Comparison of ENCODE assay signal across 21 cellular contexts in genomic region chr1:65276197-65276884, GRCh38. TPM values are rescaled to one million over a fixed set of nuclear protein-coding genes. Genes with fewer than 3 reads are reported as not detected.
DNase-seq lines count a peak whose midpoint lies in the region; ATAC-seq, FAIRE-seq and TF ChIP-seq lines count a peak whose summit lies in the region.
"Had no signal": no experiment of that assay in that cellular context is flagged by ENCODE, and none has a peak within 500 bp of the region (broad histone marks: within the 10 kb centered on the region; RNA-seq: fewer than 3 reads in every experiment).

No MANE protein-coding gene starts in this region.

- H3K27ac Mint-ChIP-seq in mesothelial cell of epicardium = peak overlapping the region; percentile 15
- H3K27ac Mint-ChIP-seq: CD4-positive, CD25-positive, alpha-beta regulatory T cell had no signal

- TF ChIP-seq CTCF in cardiac muscle cell (IDR thresholded peaks at IDR 0.05; ENCODE audit: low read depth, low read length) (no peak), K562 (IDR thresholded peaks at IDR 0.05 in 2 of 3, conservative IDR thresholded peaks at IDR 0.05 in 1 of 3; ENCODE audit: insufficient read depth in 2 of 3, low read depth in 1 of 3, low read length in 3 of 3) (no peak), mesothelial cell of epicardium (IDR thresholded peaks at IDR 0.05; ENCODE audit: unreplicated experiment) (no peak), vagina (IDR thresholded peaks at IDR 0.05) (no peak), prostate gland (IDR thresholded peaks at IDR 0.05) (no peak)

- WGBS in K562 (ENCODE audit: insufficient coverage, low coverage, missing lambda C conversion rate) = 13% methylated on average over 1 of the region's 1 CpG
- WGBS in prostate gland = 65% methylated on average over 1 of the region's 1 CpG

- peak overlapping the region; percentile 42 to 61; a peak in 3 of 4 replicates for H3K9ac ChIP-seq in K562 (ENCODE audit: insufficient read depth in 1 of 2, low read depth in 2 of 2, low read length in 2 of 2)

- DNase-seq in cardiac muscle cell (ENCODE audit: low read depth in 1 of 2, low spot score in 1 of 2) (no peak), left ventricle myocardium superior (no peak), K562 (ENCODE audit: extremely low read depth in 1 of 4, low spot score in 3 of 4) (no peak), mesothelial cell of epicardium (ENCODE audit: low spot score in 2 of 2, unreplicated experiment in 2 of 2) (no peak), T-helper 9 cell (no peak), vagina (ENCODE audit: extremely low spot score in 2 of 2) (no peak), prostate gland (ENCODE audit: low spot score) (no peak)
- DNase-seq: BE2C; CD4-positive, CD25-positive, alpha-beta regulatory T cell; DMS153; GDM1; H9; KBM-7; NCI-H1105 treated with DMSO at 0.1 percent for 48 hours; NCI-H1694; NCI-H2081 treated with DMSO at 0.1 percent for 48 hours; NCI-H510A treated with DMSO at 0.1 percent for 48 hours; NCI-H774; SJCRH30 had no signal

- H3K27me3 ChIP-seq in cardiac muscle cell (no peaks in the 10 kb centered on the region), K562 (ENCODE audit: control insufficient read depth in 2 of 2, insufficient read depth in 2 of 2, low read length in 2 of 2) (no peaks in the 10 kb centered on the region), vagina (no peaks in the 10 kb centered on the region), prostate gland (replicated peaks; ENCODE audit: insufficient read depth) (no peaks in the 10 kb centered on the region)
- H3K27me3 ChIP-seq: BE2C, SJCRH30 had no signal

- H3K9me3 ChIP-seq in cardiac muscle cell (ENCODE audit: low read depth) (no peaks in the 10 kb centered on the region), K562 (replicated peaks; ENCODE audit: control insufficient read depth, insufficient read depth, low read depth, low read length) (no peaks in the 10 kb centered on the region), vagina (no peaks in the 10 kb centered on the region), prostate gland (no peaks in the 10 kb centered on the region)
- H3K9me3 ChIP-seq: BE2C, SJCRH30 had no signal

- H3K4me1 ChIP-seq in cardiac muscle cell (ENCODE audit: low read depth) = peaks cover 55% of the 10 kb centered on the region
- H3K4me1 ChIP-seq in K562 (replicated peaks in 1 of 2; ENCODE audit: control insufficient read depth in 2 of 2, insufficient read depth in 2 of 2, low read length in 2 of 2) = peaks cover 12 to 48% of the 10 kb centered on the region in 2 experiments
- no peaks in the 10 kb centered on the region for H3K4me1 ChIP-seq in vagina
- H3K4me1 ChIP-seq in prostate gland (replicated peaks) = no peaks in the 10 kb centered on the region
- H3K4me1 ChIP-seq: SJCRH30 had no signal

- no peak overlapping the region for H3K4me3 Mint-ChIP-seq in mesothelial cell of epicardium
- H3K4me3 Mint-ChIP-seq: CD4-positive, CD25-positive, alpha-beta regulatory T cell; H9 had no signal

- BruUV-seq in K562 (replicated peaks; lab: Mats Ljungman, UMichigan) = no TSS peak

- H3K27me3 Mint-ChIP-seq in mesothelial cell of epicardium (ENCODE audit: low read depth) = no peaks in the 10 kb centered on the region

- no peaks in the 10 kb centered on the region for H3K36me3 Mint-ChIP-seq in mesothelial cell of epicardium
- H3K36me3 Mint-ChIP-seq: CD4-positive, CD25-positive, alpha-beta regulatory T cell had no signal

- intact Hi-C loops in left ventricle myocardium superior (cut with micrococcal nuclease) = no loop called here
- intact Hi-C loops in K562 (cut with micrococcal nuclease) = loop anchor here (2.0 kb wide), 1 partner anchor 20 kb away; no protein-coding TSS in a partner anchor
- intact Hi-C loops in vagina (cut with DNase I) = no loop called here
- intact Hi-C loops in prostate gland (cut with DNase I) = no loop called here

- H3K27ac ChIP-seq in cardiac muscle cell = peak overlapping the region; percentile 99
- H3K27ac ChIP-seq in K562 (ENCODE audit: extremely low read depth, low read depth, low read length) = peak overlapping the region; percentile 62
- H3K27ac ChIP-seq in vagina = no peak overlapping the region
- H3K27ac ChIP-seq in prostate gland = no peak overlapping the region
- H3K27ac ChIP-seq: SJCRH30 had no signal

- H3K9me1 ChIP-seq in K562 (ENCODE audit: control insufficient read depth, insufficient read depth, low read length) = no peaks in the 10 kb centered on the region

- no peak overlapping the region for H2AFZ ChIP-seq in K562 (ENCODE audit: low read depth, low read length)

- peaks cover 3% of the 10 kb centered on the region for H3K36me3 ChIP-seq in cardiac muscle cell
- peaks cover 17% of the 10 kb centered on the region for H3K36me3 ChIP-seq in K562 (ENCODE audit: control insufficient read depth, insufficient read depth, low read length)
- H3K36me3 ChIP-seq in vagina = no peaks in the 10 kb centered on the region
- H3K36me3 ChIP-seq in prostate gland = no peaks in the 10 kb centered on the region
- H3K36me3 ChIP-seq: BE2C, SJCRH30 had no signal

- no peak overlapping the region for H3K4me3 ChIP-seq in cardiac muscle cell
- H3K4me3 ChIP-seq in K562 = no peak overlapping the region
- H3K4me3 ChIP-seq in vagina = no peak overlapping the region
- H3K4me3 ChIP-seq in prostate gland = no peak overlapping the region
- H3K4me3 ChIP-seq: SJCRH30 had no signal

- no peaks in the 10 kb centered on the region for H3K9me3 Mint-ChIP-seq in mesothelial cell of epicardium
- H3K9me3 Mint-ChIP-seq: CD4-positive, CD25-positive, alpha-beta regulatory T cell; H9 had no signal

- H3K4me2 ChIP-seq in K562 (ENCODE audit: insufficient read depth, low read length) = peak overlapping the region; percentile 50; the same call in 1 of the 2 replicates

- no peak for TF ChIP-seq POLR2A in K562 (conservative IDR thresholded peaks at IDR 0.05)
- no peak for TF ChIP-seq POLR2A in vagina (IDR thresholded peaks at IDR 0.05)
- TF ChIP-seq POLR2A in prostate gland (IDR thresholded peaks at IDR 0.05) = no peak

- ATAC-seq in left ventricle myocardium superior (no peak), K562 (peak; percentile 7), HG03460 (IDR thresholded peaks at IDR 0.05; ENCODE audit: unreplicated experiment) (no peak)

- in situ Hi-C loops in K562 (cut with MboI) = no loop called here

- H3K79me2 ChIP-seq in K562 (ENCODE audit: control insufficient read depth, insufficient read depth, low read length) = peaks cover 99% of the 10 kb centered on the region

- CTCF ChIA-PET in K562 (lab: Yijun Ruan, JAX; ENCODE audit: low intra/inter-chr PET ratio) = no interaction called here

- H3K4me1 Mint-ChIP-seq in mesothelial cell of epicardium = peaks cover 32% of the 10 kb centered on the region
- H3K4me1 Mint-ChIP-seq: CD4-positive, CD25-positive, alpha-beta regulatory T cell had no signal

- peak; percentile 26 for FAIRE-seq in K562 (lab: Jason Lieb, UNC)
- FAIRE-seq: A204.1 had no signal

- TF ChIP-seq RAD21 in K562 (CRISPR knock-in tag; conservative IDR thresholded peaks at IDR 0.05 in 1 of 2, IDR thresholded peaks at IDR 0.05 in 1 of 2) = no peak

- no peaks in the 10 kb centered on the region for H4K20me1 ChIP-seq in K562 (replicated peaks; ENCODE audit: control insufficient read depth, insufficient read depth, low read length)

- POLR2A ChIA-PET in K562 (lab: Yijun Ruan, JAX) = interaction anchor here (0.6 to 2.0 kb wide), 5 partner anchors 13 to 47 kb away, joined by 3 to 5 read pairs (median 3); no protein-coding TSS in a partner anchor

- no peak for TF ChIP-seq EP300 in K562 (IDR thresholded peaks at IDR 0.05; ENCODE audit: low read length)

TF ChIP-seq in K562, 482 proteins besides CTCF, POLR2A, EP300 and RAD21 (continues in another document):
- no peak for TF ChIP-seq ZBTB12 (CRISPR knock-in tag; IDR thresholded peaks at IDR 0.05)
- no peak for TF ChIP-seq TGIF2 (CRISPR knock-in tag; IDR thresholded peaks at IDR 0.05)
- no peak for TF ChIP-seq ZNF224 (CRISPR knock-in tag; IDR thresholded peaks at IDR 0.05)

RNA-seq across cellular contexts. Expression of gene DNAJC6, which starts 33.0 kb away (rescaled TPM):
- 39.7 and 54.5 TPM in 2 replicates for total RNA-seq in cardiac muscle cell
- polyA plus RNA-seq in cardiac muscle cell = 26.0 and 48.1 TPM in 2 replicates
- total RNA-seq in left ventricle myocardium superior = 3.6 TPM
- total RNA-seq in K562 (2011; cell fraction: chromatin; rRNA removed; ENCODE audit: low replicate concordance) = 83.6 and 231 TPM in 2 replicates
- total RNA-seq in K562 (2011; cell fraction: nucleolus; rRNA removed) = 29.2 and 43.3 TPM in 2 replicates
- total RNA-seq in K562 (2011; cell fraction: nucleoplasm; rRNA removed) = 81.3 and 133 TPM in 2 replicates
- total RNA-seq in K562 (2014; rRNA removed) = 24.3 and 33.1 TPM in 2 replicates
- total RNA-seq in K562 (2014; rRNA removed; fragmentation: Illumina TruSeq; extraction: Trizol) = 41.4 and 43.8 TPM in 2 replicates
- total RNA-seq in K562 (2015; rRNA removed; fragmentation: Illumina TruSeq; extraction: Trizol) = 26.8 and 28.0 TPM in 2 replicates
- 44.5 and 45.5 TPM in 2 replicates for total RNA-seq in K562 (2021)
- 59.4 and 78.7 TPM in 2 replicates for polyA plus RNA-seq in K562 (2011; rRNA removed)
- polyA plus RNA-seq in K562 (2011; cell fraction: cytosol; rRNA removed) = 36.5 and 44.9 TPM in 2 replicates
- 67.4 and 73.5 TPM in 2 replicates for polyA plus RNA-seq in K562 (2011; cell fraction: nucleus; rRNA removed)
- polyA plus RNA-seq in K562 (2012) = 21.9 and 27.0 TPM in 2 replicates
- polyA plus RNA-seq in K562 (2014; fragmentation: Illumina TruSeq; extraction: Trizol) = 44.7 and 49.7 TPM in 2 replicates
- 1 to 10 TPM; 6.7 to 8.2 TPM for polyA plus RNA-seq in K562 (2014; fragmentation: Nextera tagmentation; extraction: Ambion mirVana)
- polyA plus RNA-seq in K562 (2014; rRNA removed) = 24.0 and 28.1 TPM in 2 replicates
- polyA minus RNA-seq in K562 (2011; rRNA and poly(A)+ RNA removed) = 118 and 129 TPM in 2 replicates
- polyA minus RNA-seq in K562 (2011; cell fraction: cytosol; rRNA and poly(A)+ RNA removed) = 41.0 and 50.6 TPM in 2 replicates
- polyA minus RNA-seq in K562 (2011; cell fraction: nucleus; rRNA and poly(A)+ RNA removed) = 73.6 and 103 TPM in 2 replicates
- 18.1 to 20.3 TPM (median 19.4 TPM) in 3 replicates for total RNA-seq in mesothelial cell of epicardium
- 5.6 TPM for total RNA-seq in vagina
- 1 to 10 TPM; 1.4 to 3.5 TPM for total RNA-seq in prostate gland

Comparison
In these comparisons a context has a peak if more than half of its experiments do, and no peak if none do; other contexts are left out.
1. H3K27ac ChIP-seq: peak in cardiac muscle cell (single experiment) and K562 (single experiment); none in vagina (single experiment) and prostate gland (0 of 2).